In the genomic region with DNA sequence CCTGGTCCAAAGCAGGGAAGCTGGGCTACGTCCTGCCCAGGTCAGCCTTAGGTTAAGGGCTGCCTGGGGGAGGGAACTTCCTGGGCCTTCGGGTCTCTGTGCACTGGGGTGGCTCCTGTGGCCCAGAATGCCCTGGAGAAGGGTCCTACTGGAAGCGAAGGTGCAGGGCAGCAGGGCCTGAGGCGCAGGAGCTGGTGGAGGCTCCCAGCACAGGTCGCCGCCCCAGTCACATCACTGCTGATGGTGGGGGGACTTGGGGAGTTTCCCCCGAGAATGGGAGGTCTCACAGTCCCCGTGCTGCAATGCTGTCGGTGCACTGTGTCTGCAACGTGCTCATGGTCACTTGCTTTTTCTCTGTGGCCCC, we compare ENCODE assay signal across 24 cellular contexts. TPM values are rescaled to one million over a fixed set of nuclear protein-coding genes. Genes with fewer than 3 reads are reported as not detected.
"Had no signal": no experiment of that assay in that cellular context is flagged by ENCODE, and none has a peak within 500 bp of the region (broad histone marks: within the 10 kb centered on the region; RNA-seq: fewer than 3 reads in every experiment).

No MANE protein-coding gene starts in this region.

- H3K9ac ChIP-seq: neural progenitor cell had no signal

- FAIRE-seq: colon, islet of Langerhans had no signal

- H3K4me1 ChIP-seq: prostate gland had no signal

- H3K36me3 ChIP-seq: heart left ventricle, neural progenitor cell, prostate gland, right atrium auricular region, sigmoid colon, thoracic aorta, transverse colon, upper lobe of right lung, uterus had no signal

- H2AFZ ChIP-seq: neural progenitor cell had no signal

- H3K4me2 ChIP-seq: neural progenitor cell had no signal

- H3K9me3 ChIP-seq: gastroesophageal sphincter, mucosa of descending colon, prostate gland, right atrium auricular region, sigmoid colon, thoracic aorta, transverse colon, upper lobe of right lung, uterus had no signal

- H3K4me3 ChIP-seq: gastroesophageal sphincter, heart left ventricle, lung, mucosa of descending colon, neural progenitor cell, prostate gland, right atrium auricular region, sigmoid colon, thoracic aorta, transverse colon, upper lobe of right lung, uterus had no signal

- DNase-seq: effector CD8-positive, alpha-beta T cell; endodermal cell; foreskin fibroblast; hippocampal formation; mucosa of descending colon; naive B cell; sigmoid colon; stimulated activated CD4-positive, alpha-beta T cell treated with anti-CD3 and anti-CD28 coated beads, Interleukin-2, amount 100 ng/mL, for 24 hours; stimulated activated CD4-positive, alpha-beta T cell treated with anti-CD3 and anti-CD28 coated beads, Interleukin-4, amount 100 ng/mL, for 24 hours; transverse colon; uterus had no signal

- H3K27me3 ChIP-seq: gastroesophageal sphincter, neural progenitor cell, right atrium auricular region, sigmoid colon, upper lobe of right lung, uterus had no signal

- H3K27ac ChIP-seq: epithelial cell of prostate, neural progenitor cell, prostate gland, sigmoid colon, thoracic aorta, transverse colon, upper lobe of right lung, uterus had no signal

- ATAC-seq: esophagus mucosa, gastroesophageal sphincter, mucosa of descending colon had no signal

RNA-seq across cellular contexts. Expression of a gene that starts 0.8 kb away (rescaled TPM):
- total RNA-seq: kidney epithelial cell, upper lobe of right lung had no signal
